Comparison of ENCODE assay signal across 11 cellular contexts in genomic region chr18:45588831-45589558, GRCh38. TPM values are rescaled to one million over a fixed set of nuclear protein-coding genes. Genes with fewer than 3 reads are reported as not detected.
DNase-seq lines count a peak whose midpoint lies in the region; ATAC-seq and TF ChIP-seq lines count a peak whose summit lies in the region.
"Had no signal": no experiment of that assay in that cellular context is flagged by ENCODE, and none has a peak within 500 bp of the region (broad histone marks: within the 10 kb centered on the region; RNA-seq: fewer than 3 reads in every experiment).

No MANE protein-coding gene starts in this region.

- H3K27ac Mint-ChIP-seq in type B pancreatic cell = peak overlapping the region; percentile 86

- peaks cover 39% of the 10 kb centered on the region for H3K4me1 Mint-ChIP-seq in type B pancreatic cell (ENCODE audit: unreplicated experiment)

- DNase-seq in H4 (ENCODE audit: low spot score) (peak; percentile 78), T1000 (lab: John Stamatoyannopoulos, UW) (peak; percentile 26), left kidney (ENCODE audit: low read depth, low spot score) (peak; percentile 70), type B pancreatic cell (ENCODE audit: extremely low spot score, unreplicated experiment) (no peak), 8988T (no peak)
- DNase-seq: DND-41, kidney glomerular epithelial cell, NCI-H2171 treated with DMSO at 0.1 percent for 48 hours had no signal

- ATAC-seq in HG02610 (IDR thresholded peaks at IDR 0.05; ENCODE audit: unreplicated experiment) = no peak
- ATAC-seq in GM18870 (IDR thresholded peaks at IDR 0.05; ENCODE audit: unreplicated experiment) = no peak

- peak overlapping the region; percentile 76 for H3K4me3 Mint-ChIP-seq in type B pancreatic cell

- TF ChIP-seq CTCF in type B pancreatic cell (conservative IDR thresholded peaks at IDR 0.05) = no peak

- H3K36me3 Mint-ChIP-seq in type B pancreatic cell = no peaks in the 10 kb centered on the region

- H3K9me3 Mint-ChIP-seq in type B pancreatic cell = no peaks in the 10 kb centered on the region

- H3K27me3 Mint-ChIP-seq in type B pancreatic cell = peaks cover 3% of the 10 kb centered on the region

RNA-seq across cellular contexts. Expression of gene SLC14A2, which starts 26.3 kb away (rescaled TPM):
- 0.02 TPM in 1 of 2 replicates, not detected in the other for total RNA-seq in H4 (2014; rRNA removed; shearing (Covaris generic))
- total RNA-seq in type B pancreatic cell (ENCODE audit: low replicate concordance) = 1.5 and 5.7 TPM in 2 replicates
- total RNA-seq: OCI-LY7 had no signal

Comparison
In these comparisons a context has a peak if more than half of its experiments do, and no peak if none do; other contexts are left out.
1. DNase-seq: peak in H4 (single experiment), T1000 (single experiment) and left kidney (single experiment); none in type B pancreatic cell (single experiment) and 8988T (single experiment).